2 cellular contexts compared by ENCODE assay signal in the genomic region with DNA sequence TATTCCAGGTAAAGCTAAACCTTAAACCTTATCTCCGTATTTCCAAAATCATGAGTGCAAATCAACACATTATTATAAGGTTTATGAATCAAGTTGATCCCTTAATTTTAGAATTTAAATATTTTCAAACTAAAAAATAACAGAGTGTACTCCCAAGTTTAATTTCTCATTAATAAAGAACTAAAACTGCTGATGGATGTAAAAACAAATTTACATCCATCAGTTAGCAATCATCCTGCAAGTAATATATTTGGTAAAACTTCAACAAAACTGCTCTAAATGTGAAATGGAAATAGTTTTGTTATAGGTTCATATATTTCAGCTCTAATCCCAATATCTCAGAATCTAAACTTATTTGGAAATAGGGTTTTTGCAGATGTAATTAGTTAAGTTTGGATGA.
TF ChIP-seq lines count a peak whose summit lies in the region.

No MANE protein-coding gene starts in this region.

TF ChIP-seq in A549, 52 proteins besides CTCF, POLR2A, EP300 and RAD21 (continued from another document):
- TF ChIP-seq MAFK (IDR thresholded peaks at IDR 0.05; ENCODE audit: partially characterized antibody), result peak; percentile 51
TF ChIP-seq in A549: peak in this region for 1.

TF ChIP-seq in IMR-90, 13 proteins besides CTCF, POLR2A, EP300 and RAD21 (continued from another document):
- TF ChIP-seq RFX5 (IDR thresholded peaks at IDR 0.05; ENCODE audit: low read depth, low read length), result no peak
